8 cellular contexts compared by ENCODE assay signal in genomic region chr10:24922222-24922868, GRCh38. TPM values are rescaled to one million over a fixed set of nuclear protein-coding genes. Genes with fewer than 3 reads are reported as not detected.
A peak's percentile ranks its signal among the peaks of the same experiment; 100 is the strongest.
DNase-seq lines count a peak whose midpoint lies in the region; ATAC-seq and TF ChIP-seq lines count a peak whose summit lies in the region.
"Not testable (repeated sequence)": the region's sequence is repeated elsewhere in the genome, so short reads cannot be mapped to it uniquely, and the experiment has no call there.

No MANE protein-coding gene starts in this region.

- peaks cover 27% of the 10 kb centered on the region for H3K9me3 Mint-ChIP-seq in T-helper 2 cell treated with Interferon-gamma antibody and Interleukin-4, amounts not matched to agents 5 μg/mL and 100 μg/mL, for 36 hours
- peaks cover 24 to 37% (median 30%) of the 10 kb centered on the region in 5 experiments for H3K9me3 Mint-ChIP-seq in brain

- H3K27me3 Mint-ChIP-seq in T-helper 2 cell treated with Interferon-gamma antibody and Interleukin-4, amounts not matched to agents 5 μg/mL and 100 μg/mL, for 36 hours (ENCODE audit: low read depth); brain: not testable (repeated sequence)

- in situ Hi-C loops in G401 (cut with HindIII; ENCODE audit: low sequenced_read_pairs) = not testable (repeated sequence)

- not testable (repeated sequence) for H3K4me3 ChIP-seq in epithelial cell of esophagus (ENCODE audit: low read length); osteoblast (ENCODE audit: insufficient read depth, low read length)

- not testable (repeated sequence) for H3K79me2 ChIP-seq in osteoblast (ENCODE audit: insufficient read depth, low read length)

- H2AFZ ChIP-seq in osteoblast (ENCODE audit: low read length) = not testable (repeated sequence)

- not testable (repeated sequence) for H3K36me3 ChIP-seq in osteoblast (ENCODE audit: insufficient read depth, low read length)

- DNase-seq in G401 (ENCODE audit: low spot score) (peak; percentile 34), activated T-cell treated with anti-CD3 and anti-CD28 coated beads for 4 hours (peak; percentile 4), epithelial cell of esophagus (ENCODE audit: low read depth) (peak; percentile 35)
- peak; percentile 46 for DNase-seq in T-helper 2 cell treated with Interferon-gamma antibody and Interleukin-4, amounts not matched to agents 5 μg/mL and 100 μg/mL, for 36 hours (ENCODE audit: low spot score)
- DNase-seq in activated naive CD4-positive, alpha-beta T cell treated with anti-CD3 and anti-CD28 coated beads, Interleukin-2, amount 50 U/mL, for 16 hours = peak; percentile 24
- DNase-seq in osteoblast (ENCODE audit: insufficient read length, low spot score, missing footprints) = not testable (repeated sequence)
- DNase-seq in stimulated activated naive CD8-positive, alpha-beta T cell treated with anti-CD3 and anti-CD28 coated beads, Interleukin-15, Interleukin-2, amounts not matched to agents 100 U/mL and 50 U/mL, for 24 hours = peak; percentile 21

- TF ChIP-seq CTCF in brain (conservative IDR thresholded peaks at IDR 0.05); epithelial cell of esophagus (IDR thresholded peaks at IDR 0.05; ENCODE audit: insufficient read depth, low read depth, low read length, missing control alignments); osteoblast (IDR thresholded peaks at IDR 0.05; ENCODE audit: extremely low read depth, low read depth, low read length): not testable (repeated sequence)

- H3K4me3 Mint-ChIP-seq in T-helper 2 cell treated with Interferon-gamma antibody and Interleukin-4, amounts not matched to agents 5 μg/mL and 100 μg/mL, for 36 hours; brain: not testable (repeated sequence)

- not testable (repeated sequence) for H3K27ac Mint-ChIP-seq in T-helper 2 cell treated with Interferon-gamma antibody and Interleukin-4, amounts not matched to agents 5 μg/mL and 100 μg/mL, for 36 hours
- peak overlapping the region in 3 of 5 experiments; percentile 69 to 85 (median 84) for H3K27ac Mint-ChIP-seq in brain

- H3K27me3 ChIP-seq in osteoblast (ENCODE audit: insufficient read depth, low read length) = not testable (repeated sequence)

- not testable (repeated sequence) for H3K9me3 ChIP-seq in osteoblast (ENCODE audit: low read depth, low read length)

- H3K4me1 ChIP-seq in osteoblast (ENCODE audit: insufficient read depth, low read length) = peaks cover 11% of the 10 kb centered on the region

- ATAC-seq in stimulated activated naive CD8-positive, alpha-beta T cell treated with anti-CD3 and anti-CD28 coated beads, Interleukin-15, Interleukin-2, amounts not matched to agents 100 U/mL and 50 U/mL, for 24 hours = peak; percentile 73

- H3K36me3 Mint-ChIP-seq in T-helper 2 cell treated with Interferon-gamma antibody and Interleukin-4, amounts not matched to agents 5 μg/mL and 100 μg/mL, for 36 hours (ENCODE audit: low read depth) = peaks cover 12% of the 10 kb centered on the region
- H3K36me3 Mint-ChIP-seq in brain = peaks cover 37% of the 10 kb centered on the region

- not testable (repeated sequence) for H3K4me2 ChIP-seq in osteoblast (ENCODE audit: insufficient read depth, low read length)

- not testable (repeated sequence) for H3K4me1 Mint-ChIP-seq in T-helper 2 cell treated with Interferon-gamma antibody and Interleukin-4, amounts not matched to agents 5 μg/mL and 100 μg/mL, for 36 hours (ENCODE audit: low read depth)
- H3K4me1 Mint-ChIP-seq in brain = peaks cover 16% of the 10 kb centered on the region

- not testable (repeated sequence) for H4K20me1 ChIP-seq in osteoblast (ENCODE audit: insufficient read depth, low read length)

- H3K27ac ChIP-seq in osteoblast (ENCODE audit: low read depth, low read length) = peak overlapping the region; percentile 62

RNA-seq across cellular contexts. Expression of gene PRTFDC1, which starts 30.1 kb away (rescaled TPM):
- total RNA-seq in G401 (2014; rRNA removed; shearing (Covaris generic)) = 32.6 and 46.6 TPM in 2 replicates
- polyA plus RNA-seq in brain (ENCODE audit: insufficient read depth, low read depth, low replicate concordance) = 30.7 TPM
- total RNA-seq in osteoblast = 5.1 and 5.3 TPM in 2 replicates
